ENCODE assay signal across 2 cellular contexts in genomic region chr18:49321271-49321670, GRCh38.
TF ChIP-seq lines count a peak whose summit lies in the region.

No MANE protein-coding gene starts in this region.

TF ChIP-seq in HCT116, 20 proteins besides CTCF, POLR2A, EP300 and RAD21 (continued from another document):
- TF ChIP-seq ATF3 (IDR thresholded peaks at IDR 0.05), result no peak
- no peak for TF ChIP-seq REST (IDR thresholded peaks at IDR 0.05; ENCODE audit: low read depth)
- no peak for TF ChIP-seq SP1 (IDR thresholded peaks at IDR 0.05; ENCODE audit: low read depth)
- TF ChIP-seq JUND (IDR thresholded peaks at IDR 0.05), result no peak
- TF ChIP-seq, protein P1, sequence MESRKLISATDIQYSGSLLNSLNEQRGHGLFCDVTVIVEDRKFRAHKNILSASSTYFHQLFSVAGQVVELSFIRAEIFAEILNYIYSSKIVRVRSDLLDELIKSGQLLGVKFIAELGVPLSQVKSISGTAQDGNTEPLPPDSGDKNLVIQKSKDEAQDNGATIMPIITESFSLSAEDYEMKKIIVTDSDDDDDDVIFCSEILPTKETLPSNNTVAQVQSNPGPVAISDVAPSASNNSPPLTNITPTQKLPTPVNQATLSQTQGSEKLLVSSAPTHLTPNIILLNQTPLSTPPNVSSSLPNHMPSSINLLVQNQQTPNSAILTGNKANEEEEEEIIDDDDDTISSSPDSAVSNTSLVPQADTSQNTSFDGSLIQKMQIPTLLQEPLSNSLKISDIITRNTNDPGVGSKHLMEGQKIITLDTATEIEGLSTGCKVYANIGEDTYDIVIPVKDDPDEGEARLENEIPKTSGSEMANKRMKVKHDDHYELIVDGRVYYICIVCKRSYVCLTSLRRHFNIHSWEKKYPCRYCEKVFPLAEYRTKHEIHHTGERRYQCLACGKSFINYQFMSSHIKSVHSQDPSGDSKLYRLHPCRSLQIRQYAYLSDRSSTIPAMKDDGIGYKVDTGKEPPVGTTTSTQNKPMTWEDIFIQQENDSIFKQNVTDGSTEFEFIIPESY (IDR thresholded peaks at IDR 0.05; ENCODE audit: extremely low read depth, insufficient replicate concordance, low read length), result no peak
- TF ChIP-seq POLR2AphosphoS5 (IDR thresholded peaks at IDR 0.05; ENCODE audit: low read depth, low read length), result no peak
- no peak for TF ChIP-seq YY1 (IDR thresholded peaks at IDR 0.05; ENCODE audit: extremely low read depth, insufficient replicate concordance, low read depth, low read length)
- no peak for TF ChIP-seq FOSL1 (IDR thresholded peaks at IDR 0.05; ENCODE audit: low read depth)
- TF ChIP-seq ELF1 (IDR thresholded peaks at IDR 0.05; ENCODE audit: borderline replicate concordance, low read depth), result no peak
- no peak for TF ChIP-seq ZNF274 (IDR thresholded peaks at IDR 0.05; ENCODE audit: low read depth, low read length)
- no peak for TF ChIP-seq ZFX (IDR thresholded peaks at IDR 0.05)
- no peak for TF ChIP-seq EZH2 (IDR thresholded peaks at IDR 0.05)
- TF ChIP-seq CBX3 (IDR thresholded peaks at IDR 0.05; ENCODE audit: low read depth), result no peak
- TF ChIP-seq EGR1 (IDR thresholded peaks at IDR 0.05; ENCODE audit: low read depth), result no peak

TF ChIP-seq in endothelial cell of umbilical vein, 7 proteins besides CTCF, POLR2A, EP300 and RAD21 (continued from another document):
- TF ChIP-seq FOS (IDR thresholded peaks at IDR 0.05; ENCODE audit: borderline replicate concordance, insufficient read depth, low read length), result no peak
- TF ChIP-seq MYC (IDR thresholded peaks at IDR 0.05; ENCODE audit: low read depth, low read length), result no peak
